Comparison of ENCODE assay signal across 22 cellular contexts in the genomic region with DNA sequence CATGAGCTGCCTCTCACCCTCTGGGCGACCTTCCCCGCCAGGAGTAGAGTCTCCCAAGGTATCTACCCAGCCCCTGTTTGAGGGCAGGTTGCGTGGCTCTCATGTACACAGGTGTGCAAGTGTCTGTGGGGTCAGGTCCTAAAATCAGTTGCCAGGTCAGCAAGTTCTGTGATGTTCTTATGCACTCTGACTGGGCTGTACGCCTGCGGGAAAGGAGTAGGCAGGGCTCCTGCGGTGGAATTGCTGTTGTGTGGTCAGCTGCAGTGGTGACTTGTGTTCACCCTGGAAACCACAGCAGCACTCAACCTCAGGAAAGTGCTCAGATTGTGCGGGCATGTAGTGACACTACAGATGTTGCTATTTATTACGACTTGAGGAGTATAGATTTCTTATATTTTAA. TPM values are rescaled to one million over a fixed set of nuclear protein-coding genes. Genes with fewer than 3 reads are reported as not detected.
A peak's percentile ranks its signal among the peaks of the same experiment; 100 is the strongest.
DNase-seq lines count a peak whose midpoint lies in the region; ATAC-seq and TF ChIP-seq lines count a peak whose summit lies in the region.
"Had no signal": no experiment of that assay in that cellular context is flagged by ENCODE, and none has a peak within 500 bp of the region (broad histone marks: within the 10 kb centered on the region; RNA-seq: fewer than 3 reads in every experiment).

No MANE protein-coding gene starts in this region.

- no TSS peak for BruUV-seq in A673 (replicated peaks; lab: Mats Ljungman, UMichigan)

- H3K27ac Mint-ChIP-seq in CD4-positive, alpha-beta memory T cell = peak overlapping the region in 5 of 7 donors; percentile 35 to 75 (median 63)
- H3K27ac Mint-ChIP-seq: brain had no signal

- CTCF ChIA-PET in CD4-positive, alpha-beta memory T cell (lab: Charles Lee; ENCODE audit: partially characterized antibody) = interaction anchor here (0.9 kb wide), 1 partner anchor 73 kb away, joined by 3 read pairs; no protein-coding TSS in a partner anchor
- CTCF ChIA-PET in A673 (lab: Charles Lee) = no interaction called here

- H3K27me3 Mint-ChIP-seq in CD4-positive, alpha-beta memory T cell = no peaks in the 10 kb centered on the region
- H3K27me3 Mint-ChIP-seq: naive B cell had no signal

- POLR2A ChIA-PET in CD4-positive, alpha-beta memory T cell (lab: Charles Lee; ENCODE audit: partially characterized antibody) = no interaction called here
- POLR2A ChIA-PET in A673 (lab: Charles Lee; ENCODE audit: low non-redundant PET) = no interaction called here

- no peaks in the 10 kb centered on the region for H3K4me1 ChIP-seq in CD4-positive, alpha-beta memory T cell (ENCODE audit: insufficient read depth, low read length)
- H3K4me1 ChIP-seq in A673 (ENCODE audit: insufficient read depth, low read length, poor library complexity, severe bottlenecking) = no peaks in the 10 kb centered on the region
- H3K4me1 ChIP-seq: SJCRH30 had no signal

- no peak for ATAC-seq in GM21526 (IDR thresholded peaks at IDR 0.05; ENCODE audit: low FRiP score, unreplicated experiment)
- ATAC-seq: left cardiac atrium, right cardiac atrium had no signal

- no peak overlapping the region for H3K4me3 Mint-ChIP-seq in CD4-positive, alpha-beta memory T cell
- H3K4me3 Mint-ChIP-seq: brain, naive B cell had no signal

- H3K27ac ChIP-seq in CD4-positive, alpha-beta memory T cell (ENCODE audit: low read depth, low read length) = peak overlapping the region; percentile 1
- H3K27ac ChIP-seq in A673 (ENCODE audit: low read depth, low read length, poor library complexity, severe bottlenecking) = no peak overlapping the region
- H3K27ac ChIP-seq: GM23248, ovary, PC-9, SJCRH30, VCaP had no signal

- intact Hi-C loops in CD4-positive, alpha-beta memory T cell (cut with micrococcal nuclease) = no loop called here
- intact Hi-C loops in A673 (cut with micrococcal nuclease; ENCODE audit: unreplicated experiment) = no loop called here

- H3K4me3 ChIP-seq in CD4-positive, alpha-beta memory T cell (ENCODE audit: low read length in 2 of 2) = no peak overlapping the region
- no peak overlapping the region for H3K4me3 ChIP-seq in Jurkat, Clone E6-1 (ENCODE audit: low read length)
- H3K4me3 ChIP-seq in choroid plexus epithelial cell (ENCODE audit: low read depth, low read length) (no peak overlapping the region), A673 (ENCODE audit: low read depth, low read length, poor library complexity, severe bottlenecking) (no peak overlapping the region)
- H3K4me3 ChIP-seq: GM23248, ovary, PC-9, SJCRH30 had no signal

- no peaks in the 10 kb centered on the region for H3K27me3 ChIP-seq in CD4-positive, alpha-beta memory T cell (ENCODE audit: insufficient read depth, low read length)
- no peaks in the 10 kb centered on the region for H3K27me3 ChIP-seq in A673 (replicated peaks; ENCODE audit: insufficient read depth, low read depth, low read length, poor library complexity)
- H3K27me3 ChIP-seq: ovary, SJCRH30 had no signal

- H3K9me3 ChIP-seq in CD4-positive, alpha-beta memory T cell (ENCODE audit: control insufficient read depth in 1 of 2, low read length in 2 of 2) = no peaks in the 10 kb centered on the region
- no peaks in the 10 kb centered on the region for H3K9me3 ChIP-seq in A673 (ENCODE audit: low read depth, low read length, poor library complexity, severe bottlenecking)
- H3K9me3 ChIP-seq: ovary, SJCRH30 had no signal

- H3K36me3 ChIP-seq in CD4-positive, alpha-beta memory T cell (ENCODE audit: insufficient read depth, low read length) = peaks cover 58% of the 10 kb centered on the region
- H3K36me3 ChIP-seq in A673 (ENCODE audit: insufficient read depth, low read length, poor library complexity, severe bottlenecking) = peaks cover 38% of the 10 kb centered on the region
- H3K36me3 ChIP-seq: ovary had no signal

- TF ChIP-seq CTCF in choroid plexus epithelial cell (conservative IDR thresholded peaks at IDR 0.05; ENCODE audit: low read depth, low read length) (no peak), A673 (conservative IDR thresholded peaks at IDR 0.05; ENCODE audit: low read depth, low read length) (no peak)

- H3K36me3 Mint-ChIP-seq in CD4-positive, alpha-beta memory T cell = peaks cover 24 to 57% of the 10 kb centered on the region in 2 donors

- no peak for DNase-seq in CD4-positive, alpha-beta memory T cell
- peak; percentile 19 for DNase-seq in Jurkat, Clone E6-1 (ENCODE audit: low read depth, low spot score)
- DNase-seq in choroid plexus epithelial cell (ENCODE audit: low read depth) (peak; percentile 30), A673 (ENCODE audit: low spot score) (no peak), NCI-H1694 treated with DMSO at 0.1 percent for 48 hours (lab: John Stamatoyannopoulos, UW) (no peak)
- DNase-seq: activated T-cell treated with anti-CD3 and anti-CD28 coated beads, Interleukin-2, amount 50 U/mL, for 1 hour; AML-193; DND-41; GM23248; left cardiac atrium; mesenchymal stem cell; naive B cell; NCI-H1694; NCI-H774; ovary; PC-9; SJCRH30; stimulated activated CD4-positive, alpha-beta T cell treated with anti-CD3 and anti-CD28 coated beads, Interleukin-15, amount 100 ng/mL, for 24 hours had no signal

- H3K9me3 Mint-ChIP-seq in CD4-positive, alpha-beta memory T cell = no peaks in the 10 kb centered on the region
- H3K9me3 Mint-ChIP-seq: brain, naive B cell had no signal

- H3K4me1 Mint-ChIP-seq in CD4-positive, alpha-beta memory T cell = peaks cover 3 to 16% (median 5%) of the 10 kb centered on the region in 4 donors

RNA-seq across cellular contexts. Expression of a gene that starts 19.4 kb away (rescaled TPM):
- 10 to 100 TPM; 80.8 to 82.9 TPM for total RNA-seq in CD4-positive, alpha-beta memory T cell
- polyA plus RNA-seq in CD4-positive, alpha-beta memory T cell = 100 to 1,000 TPM in 1 of 2 donors, 10 to 100 TPM in 1; 94.2 to 146 TPM
- polyA plus RNA-seq in Jurkat, Clone E6-1 (2012; ENCODE audit: insufficient read depth, insufficient read length) = 173 TPM
- total RNA-seq in A673 (2021) = 74.1 and 75.7 TPM in 2 replicates

RNA-seq across cellular contexts. Expression of a gene that starts 27.4 kb away (rescaled TPM):
- total RNA-seq in CD4-positive, alpha-beta memory T cell = 100 to 1,000 TPM; 236 to 249 TPM
- polyA plus RNA-seq in CD4-positive, alpha-beta memory T cell = 100 to 1,000 TPM; 166 to 237 TPM
- 168 TPM for polyA plus RNA-seq in Jurkat, Clone E6-1 (2012; ENCODE audit: insufficient read depth, insufficient read length)
- total RNA-seq in A673 (2021) = 72.8 and 91.1 TPM in 2 replicates

RNA-seq across cellular contexts. Expression of a gene that starts 41.6 kb away (rescaled TPM):
- total RNA-seq in CD4-positive, alpha-beta memory T cell = 10 to 100 TPM; 51.5 to 57.5 TPM
- 1 to 10 TPM; 1.3 to 6.8 TPM for polyA plus RNA-seq in CD4-positive, alpha-beta memory T cell
- 51.4 TPM for polyA plus RNA-seq in Jurkat, Clone E6-1 (2012; ENCODE audit: insufficient read depth, insufficient read length)
- 107 and 116 TPM in 2 replicates for total RNA-seq in A673 (2021)

RNA-seq across cellular contexts. Expression of a gene that starts 59.5 kb away (rescaled TPM):
- 10 to 100 TPM; 28.8 to 30.3 TPM for total RNA-seq in CD4-positive, alpha-beta memory T cell
- 10 to 100 TPM; 23.4 to 36.1 TPM for polyA plus RNA-seq in CD4-positive, alpha-beta memory T cell
- 45.0 TPM for polyA plus RNA-seq in Jurkat, Clone E6-1 (2012; ENCODE audit: insufficient read depth, insufficient read length)
- total RNA-seq in A673 (2021) = 25.0 and 30.9 TPM in 2 replicates

RNA-seq across cellular contexts. Expression of a gene that starts 59.8 kb away (rescaled TPM):
- total RNA-seq in CD4-positive, alpha-beta memory T cell = 100 to 1,000 TPM; 105 to 113 TPM
- polyA plus RNA-seq in CD4-positive, alpha-beta memory T cell = 10 to 100 TPM; 12.6 to 15.1 TPM
- polyA plus RNA-seq in Jurkat, Clone E6-1 (2012; ENCODE audit: insufficient read depth, insufficient read length) = 33.1 TPM
- 20.1 and 24.0 TPM in 2 replicates for total RNA-seq in A673 (2021)

Comparison
In these comparisons a context has a peak if more than half of its experiments do, and no peak if none do; other contexts are left out.
1. DNase-seq: peak in Jurkat, Clone E6-1 (single experiment) and choroid plexus epithelial cell (single experiment); none in CD4-positive, alpha-beta memory T cell (0 of 5), A673 (single experiment) and NCI-H1694 treated with DMSO at 0.1 percent for 48 hours (single experiment).